8 cellular contexts compared by ENCODE assay signal in genomic region chr5:127518319-127518621, GRCh38. TPM values are rescaled to one million over a fixed set of nuclear protein-coding genes. Genes with fewer than 3 reads are reported as not detected.
DNase-seq lines count a peak whose midpoint lies in the region; ATAC-seq, FAIRE-seq and TF ChIP-seq lines count a peak whose summit lies in the region.

No MANE protein-coding gene starts in this region.

- peak overlapping the region; percentile 62 for H2AFZ ChIP-seq in ACC112 (ENCODE audit: low read length, unreplicated experiment)

- TF ChIP-seq CTCF in kidney (IDR thresholded peaks at IDR 0.05; ENCODE audit: borderline replicate concordance, extremely low read depth, insufficient read depth) (no peak), thoracic aorta (IDR thresholded peaks at IDR 0.05) (no peak)

- ATAC-seq in GM18867 (IDR thresholded peaks at IDR 0.05; ENCODE audit: unreplicated experiment) (peak; percentile 28), HG03521 (IDR thresholded peaks at IDR 0.05; ENCODE audit: unreplicated experiment) (peak; percentile 16), thoracic aorta (ENCODE audit: insufficient number of reproducible peaks, low FRiP score, low read depth) (no peak)
- no peak for ATAC-seq in activated naive CD8-positive, alpha-beta T cell treated with anti-CD3 and anti-CD28 coated beads, Interleukin-2, amount 50 U/mL, for 24 hours

- FAIRE-seq in kidney (lab: Jason Lieb, UNC), result no peak

- H3K4me3 ChIP-seq in ACC112 (ENCODE audit: low read depth, low read length), result peak overlapping the region; percentile 96
- peak overlapping the region; percentile 89 to 91 for H3K4me3 ChIP-seq in kidney (ENCODE audit: low read length in 2 of 2)
- H3K4me3 ChIP-seq in thoracic aorta, result peak overlapping the region; percentile 99

- H3K4me1 ChIP-seq in ACC112 (ENCODE audit: control insufficient read depth, insufficient read depth, low read length, unreplicated experiment) (peaks cover 13% of the 10 kb centered on the region), kidney (ENCODE audit: control insufficient read depth in 1 of 2, insufficient read depth in 1 of 2, low read depth in 1 of 2, low read length in 2 of 2) (peaks cover 0 to 5% of the 10 kb centered on the region in 2 donors), thoracic aorta (ENCODE audit: control insufficient read depth in 1 of 2, low read depth in 2 of 2) (peaks cover 11 to 22% of the 10 kb centered on the region in 2 donors)

- H3K27me3 ChIP-seq in ACC112 (ENCODE audit: insufficient read depth, low read length) (no peaks in the 10 kb centered on the region), thoracic aorta (replicated peaks; ENCODE audit: insufficient read depth) (no peaks in the 10 kb centered on the region)

- H3K27ac ChIP-seq in ACC112 (ENCODE audit: low read depth, low read length) (peak overlapping the region; percentile 64), kidney (ENCODE audit: low read depth in 2 of 2, low read length in 2 of 2) (peak overlapping the region; percentile 75 to 78), thoracic aorta (peak overlapping the region in 1 of 2 donors; percentile 74)

- peaks cover 24% of the 10 kb centered on the region for H3K4me1 Mint-ChIP-seq in activated naive CD8-positive, alpha-beta T cell treated with anti-CD3 and anti-CD28 coated beads, Interleukin-2, amount 50 U/mL, for 24 hours

- H3K27me3 Mint-ChIP-seq in activated naive CD8-positive, alpha-beta T cell treated with anti-CD3 and anti-CD28 coated beads, Interleukin-2, amount 50 U/mL, for 24 hours, result peaks cover 2% of the 10 kb centered on the region

- peaks cover 0 to 8% of the 10 kb centered on the region in 2 donors for H3K9me3 ChIP-seq in kidney (ENCODE audit: control insufficient read depth in 1 of 2, low read length in 2 of 2)
- H3K9me3 ChIP-seq in thoracic aorta, result no peaks in the 10 kb centered on the region

- peak overlapping the region; percentile 65 for H3K27ac Mint-ChIP-seq in activated naive CD8-positive, alpha-beta T cell treated with anti-CD3 and anti-CD28 coated beads, Interleukin-2, amount 50 U/mL, for 24 hours

- no peak for DNase-seq in activated naive CD8-positive, alpha-beta T cell treated with anti-CD3 and anti-CD28 coated beads, Interleukin-2, amount 50 U/mL, for 24 hours
- DNase-seq in kidney (no peak), thoracic aorta (ENCODE audit: low spot score) (no peak), kidney tubule cell (ENCODE audit: low spot score) (no peak), iPS-NIHi11 (ENCODE audit: low spot score) (no peak)

- H3K4me3 Mint-ChIP-seq in activated naive CD8-positive, alpha-beta T cell treated with anti-CD3 and anti-CD28 coated beads, Interleukin-2, amount 50 U/mL, for 24 hours, result peak overlapping the region; percentile 83

- peak overlapping the region; percentile 83 to 85 for H3K9ac ChIP-seq in kidney (ENCODE audit: low read length in 2 of 2)

- H3K36me3 Mint-ChIP-seq in activated naive CD8-positive, alpha-beta T cell treated with anti-CD3 and anti-CD28 coated beads, Interleukin-2, amount 50 U/mL, for 24 hours (ENCODE audit: low read depth), result peaks cover 37% of the 10 kb centered on the region

- peaks cover 53% of the 10 kb centered on the region for H3K79me2 ChIP-seq in ACC112 (ENCODE audit: control insufficient read depth, insufficient read depth, low read length, unreplicated experiment)

- H3K9me3 Mint-ChIP-seq in activated naive CD8-positive, alpha-beta T cell treated with anti-CD3 and anti-CD28 coated beads, Interleukin-2, amount 50 U/mL, for 24 hours, result peaks cover 17% of the 10 kb centered on the region

- peaks cover 33% of the 10 kb centered on the region for H3K36me3 ChIP-seq in ACC112 (ENCODE audit: insufficient read depth, low read length)
- no peaks in the 10 kb centered on the region for H3K36me3 ChIP-seq in kidney (ENCODE audit: control insufficient read depth in 1 of 2, insufficient read depth in 2 of 2, low read length in 2 of 2)
- no peaks in the 10 kb centered on the region for H3K36me3 ChIP-seq in thoracic aorta

- intact Hi-C loops in kidney (cut with DNase I), result no loop called here

RNA-seq across cellular contexts. Expression of gene PRRC1, which starts 0.8 kb away (rescaled TPM):
- total RNA-seq in kidney (55.8 TPM), thoracic aorta (10 to 100 TPM; 28.7 to 41.6 TPM)
- 19.8 TPM for polyA plus RNA-seq in kidney (ENCODE audit: insufficient read depth, low read depth, low replicate concordance)

Comparison
In these comparisons a context has a peak if more than half of its experiments do, and no peak if none do; other contexts are left out.
1. ATAC-seq: peak in GM18867 (single experiment) and HG03521 (single experiment); none in activated naive CD8-positive, alpha-beta T cell treated with anti-CD3 and anti-CD28 coated beads, Interleukin-2, amount 50 U/mL, for 24 hours (single experiment) and thoracic aorta (single experiment).
2. Peak in every context shown above with its lines, with median percentiles within 50 percentile points of each other: H3K4me3 ChIP-seq.